9 cellular contexts compared by ENCODE assay signal in genomic region chr1:72037745-72038343, GRCh38.
DNase-seq lines count a peak whose midpoint lies in the region; ATAC-seq and TF ChIP-seq lines count a peak whose summit lies in the region.
"Had no signal": no experiment of that assay in that cellular context is flagged by ENCODE, and none has a peak within 500 bp of the region (broad histone marks: within the 10 kb centered on the region; RNA-seq: fewer than 3 reads in every experiment).

No MANE protein-coding gene starts in this region.

- TF ChIP-seq CTCF in adrenal gland (IDR thresholded peaks at IDR 0.05) = peak; percentile 15 to 62 (median 45)

- peak; percentile 52 for ATAC-seq in GM21576 (IDR thresholded peaks at IDR 0.05; ENCODE audit: unreplicated experiment)
- ATAC-seq in GM18502 (IDR thresholded peaks at IDR 0.05; ENCODE audit: poor library complexity, unreplicated experiment) = no peak

- no peak for TF ChIP-seq POLR2A in adrenal gland (IDR thresholded peaks at IDR 0.05)

- no peaks in the 10 kb centered on the region for H3K27me3 ChIP-seq in adrenal gland
- H3K27me3 ChIP-seq: BLaER1 had no signal

- no peak overlapping the region for H3K27ac Mint-ChIP-seq in activated T-helper 2 cell treated with anti-CD3 and anti-CD28 coated beads, Interferon-gamma antibody, Interleukin-2, Interleukin-4, amounts not matched to agents 10 μg/mL and 5 μg/mL and 100 μg/mL, durations not matched to agents 14 hours and 24 hours and 36 hours

- DNase-seq in NCI-H1092 treated with DMSO at 0.1 percent for 48 hours (lab: John Stamatoyannopoulos, UW) (peak; percentile 21), NCI-H1092 (lab: John Stamatoyannopoulos, UW) (no peak), NCI-H146 (lab: John Stamatoyannopoulos, UW) (peak; percentile 60), adrenal gland (peak in 5 of 7 donors; percentile 17 to 31 (median 20)), kidney glomerular epithelial cell (lab: John Stamatoyannopoulos, UW) (peak; percentile 26)
- no peak for DNase-seq in activated T-helper 2 cell treated with anti-CD3 and anti-CD28 coated beads, Interferon-gamma antibody, Interleukin-2, Interleukin-4, amounts not matched to agents 10 μg/mL and 5 μg/mL and 100 μg/mL, durations not matched to agents 14 hours and 24 hours and 36 hours (ENCODE audit: low spot score)

- no peak overlapping the region for H3K27ac ChIP-seq in adrenal gland
- H3K27ac ChIP-seq: BLaER1 had no signal

- H3K27me3 Mint-ChIP-seq in activated T-helper 2 cell treated with anti-CD3 and anti-CD28 coated beads, Interferon-gamma antibody, Interleukin-2, Interleukin-4, amounts not matched to agents 10 μg/mL and 5 μg/mL and 100 μg/mL, durations not matched to agents 14 hours and 24 hours and 36 hours (ENCODE audit: low read depth) = no peaks in the 10 kb centered on the region

- intact Hi-C loops in adrenal gland (cut with DNase I) = no loop called here
- intact Hi-C loops in activated T-helper 2 cell treated with anti-CD3 and anti-CD28 coated beads, Interferon-gamma antibody, Interleukin-2, Interleukin-4, amounts not matched to agents 10 μg/mL and 5 μg/mL and 100 μg/mL, durations not matched to agents 14 hours and 24 hours and 36 hours (cut with micrococcal nuclease) = no loop called here

- no peaks in the 10 kb centered on the region for H3K4me1 Mint-ChIP-seq in activated T-helper 2 cell treated with anti-CD3 and anti-CD28 coated beads, Interferon-gamma antibody, Interleukin-2, Interleukin-4, amounts not matched to agents 10 μg/mL and 5 μg/mL and 100 μg/mL, durations not matched to agents 14 hours and 24 hours and 36 hours (ENCODE audit: low read depth)

- H3K36me3 Mint-ChIP-seq in activated T-helper 2 cell treated with anti-CD3 and anti-CD28 coated beads, Interferon-gamma antibody, Interleukin-2, Interleukin-4, amounts not matched to agents 10 μg/mL and 5 μg/mL and 100 μg/mL, durations not matched to agents 14 hours and 24 hours and 36 hours (ENCODE audit: low read depth) = no peaks in the 10 kb centered on the region

- H3K4me1 ChIP-seq in adrenal gland (replicated peaks in 1 of 2) = no peaks in the 10 kb centered on the region
- H3K4me1 ChIP-seq: BLaER1 had no signal

- WGBS in adrenal gland, 4 donors = 40 to 53% (median 46%) methylated on average over 3 of the region's 3 CpGs

- H3K9me3 Mint-ChIP-seq in activated T-helper 2 cell treated with anti-CD3 and anti-CD28 coated beads, Interferon-gamma antibody, Interleukin-2, Interleukin-4, amounts not matched to agents 10 μg/mL and 5 μg/mL and 100 μg/mL, durations not matched to agents 14 hours and 24 hours and 36 hours = no peaks in the 10 kb centered on the region

- no peaks in the 10 kb centered on the region for H3K9me3 ChIP-seq in adrenal gland (replicated peaks in 1 of 3)

- H3K4me3 ChIP-seq in adrenal gland = no peak overlapping the region
- H3K4me3 ChIP-seq: BLaER1 had no signal

- H3K4me3 Mint-ChIP-seq in activated T-helper 2 cell treated with anti-CD3 and anti-CD28 coated beads, Interferon-gamma antibody, Interleukin-2, Interleukin-4, amounts not matched to agents 10 μg/mL and 5 μg/mL and 100 μg/mL, durations not matched to agents 14 hours and 24 hours and 36 hours (ENCODE audit: low read depth) = no peak overlapping the region

- H3K36me3 ChIP-seq in adrenal gland (replicated peaks in 1 of 2) = no peaks in the 10 kb centered on the region
- H3K36me3 ChIP-seq: BLaER1 had no signal

Comparison
In these comparisons a context has a peak if more than half of its experiments do, and no peak if none do; other contexts are left out.
1. DNase-seq: peak in NCI-H1092 treated with DMSO at 0.1 percent for 48 hours (single experiment), NCI-H146 (single experiment), adrenal gland (5 of 7) and kidney glomerular epithelial cell (single experiment); none in NCI-H1092 (single experiment) and activated T-helper 2 cell treated with anti-CD3 and anti-CD28 coated beads, Interferon-gamma antibody, Interleukin-2, Interleukin-4, amounts not matched to agents 10 μg/mL and 5 μg/mL and 100 μg/mL, durations not matched to agents 14 hours and 24 hours and 36 hours (single experiment).